Comparison of ENCODE assay signal across 1 cellular context in the genomic region with DNA sequence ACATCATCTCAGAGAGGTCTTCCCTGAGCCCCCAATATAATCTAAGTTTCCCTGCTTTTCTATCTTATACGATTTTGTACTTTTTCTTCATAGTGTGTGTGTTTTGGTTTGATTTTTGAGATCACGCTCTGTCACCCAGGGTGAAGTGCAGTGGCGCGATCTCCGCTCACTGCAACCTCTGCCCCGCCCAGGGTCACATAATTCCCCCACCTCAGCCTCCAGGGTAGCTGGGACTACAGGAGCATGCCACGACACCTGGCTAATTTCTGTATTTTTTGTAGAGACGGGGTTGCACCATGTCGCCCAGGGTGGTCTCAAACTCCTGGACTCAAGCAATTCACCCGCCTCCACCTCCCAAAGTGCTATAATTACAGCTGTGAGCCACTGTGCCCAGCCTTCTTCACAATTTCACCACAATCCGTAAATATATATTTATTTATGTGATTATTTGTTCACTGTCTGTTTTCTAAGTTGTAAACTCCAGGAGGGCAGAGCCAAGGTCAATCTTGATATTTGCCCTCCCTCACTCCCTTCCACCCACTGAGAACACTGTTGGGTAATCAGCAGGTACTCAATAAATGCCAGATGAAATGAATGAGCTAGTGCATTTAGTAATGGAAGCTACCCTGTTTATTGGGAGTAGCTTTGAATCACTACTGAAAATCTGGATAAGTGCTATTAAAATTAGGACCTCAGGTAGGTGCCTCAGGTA.
TF ChIP-seq lines count a peak whose summit lies in the region.

No MANE protein-coding gene starts in this region.

TF ChIP-seq in IMR-90, 13 proteins besides CTCF, POLR2A, EP300 and RAD21:
- TF ChIP-seq, protein P1, sequence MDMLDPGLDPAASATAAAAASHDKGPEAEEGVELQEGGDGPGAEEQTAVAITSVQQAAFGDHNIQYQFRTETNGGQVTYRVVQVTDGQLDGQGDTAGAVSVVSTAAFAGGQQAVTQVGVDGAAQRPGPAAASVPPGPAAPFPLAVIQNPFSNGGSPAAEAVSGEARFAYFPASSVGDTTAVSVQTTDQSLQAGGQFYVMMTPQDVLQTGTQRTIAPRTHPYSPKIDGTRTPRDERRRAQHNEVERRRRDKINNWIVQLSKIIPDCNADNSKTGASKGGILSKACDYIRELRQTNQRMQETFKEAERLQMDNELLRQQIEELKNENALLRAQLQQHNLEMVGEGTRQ (IDR thresholded peaks at IDR 0.05; ENCODE audit: low read depth, low read length): no peak
- TF ChIP-seq SMC3 (IDR thresholded peaks at IDR 0.05; ENCODE audit: low read depth, low read length) (no peak), RCOR1 (IDR thresholded peaks at IDR 0.05; ENCODE audit: insufficient replicate concordance, low read length) (no peak), NFE2L2 (IDR thresholded peaks at IDR 0.05; ENCODE audit: low read depth, low read length) (no peak)
